ENCODE assay signal across 2 cellular contexts in the genomic region with DNA sequence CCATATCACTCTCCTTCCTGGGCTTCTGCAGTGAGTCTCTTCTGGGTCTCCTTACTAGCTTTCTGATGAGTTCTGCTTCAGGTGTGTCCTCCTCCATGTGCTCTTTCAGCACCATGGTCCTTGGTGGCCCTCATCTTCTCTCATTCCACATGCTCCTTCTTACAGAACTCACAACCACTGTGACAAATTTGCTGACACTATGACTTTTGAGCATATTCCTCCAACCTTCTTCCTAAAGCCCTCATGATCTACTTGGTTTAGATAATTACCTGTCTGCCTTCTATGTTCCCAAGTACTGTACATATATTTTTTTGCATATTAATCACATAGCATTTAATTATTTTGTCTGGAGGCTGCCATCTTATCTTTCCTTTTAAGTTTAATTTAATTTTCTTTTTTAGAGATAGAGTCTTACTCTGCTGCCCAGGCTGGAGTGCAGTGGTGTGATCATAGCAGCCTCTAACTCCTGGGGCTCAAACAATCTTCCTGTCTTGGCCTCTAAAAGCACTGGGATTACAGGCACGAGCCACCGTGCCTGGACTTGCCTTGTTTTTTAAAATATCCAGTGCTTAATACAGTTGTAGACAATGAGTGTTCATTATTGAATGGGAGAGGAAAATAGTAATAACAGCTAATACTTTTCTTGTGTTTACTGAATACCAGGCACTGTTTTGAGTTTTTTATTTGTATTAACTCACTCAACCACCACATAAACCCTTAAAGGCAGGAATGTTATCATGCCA.
TF ChIP-seq lines count a peak whose summit lies in the region.

No MANE protein-coding gene starts in this region.

TF ChIP-seq in A549, 52 proteins besides CTCF, POLR2A, EP300 and RAD21:
- TF ChIP-seq, protein P1, sequence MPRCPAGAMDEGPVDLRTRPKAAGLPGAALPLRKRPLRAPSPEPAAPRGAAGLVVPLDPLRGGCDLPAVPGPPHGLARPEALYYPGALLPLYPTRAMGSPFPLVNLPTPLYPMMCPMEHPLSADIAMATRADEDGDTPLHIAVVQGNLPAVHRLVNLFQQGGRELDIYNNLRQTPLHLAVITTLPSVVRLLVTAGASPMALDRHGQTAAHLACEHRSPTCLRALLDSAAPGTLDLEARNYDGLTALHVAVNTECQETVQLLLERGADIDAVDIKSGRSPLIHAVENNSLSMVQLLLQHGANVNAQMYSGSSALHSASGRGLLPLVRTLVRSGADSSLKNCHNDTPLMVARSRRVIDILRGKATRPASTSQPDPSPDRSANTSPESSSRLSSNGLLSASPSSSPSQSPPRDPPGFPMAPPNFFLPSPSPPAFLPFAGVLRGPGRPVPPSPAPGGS (IDR thresholded peaks at IDR 0.05), result no peak
- TF ChIP-seq ESRRA (IDR thresholded peaks at IDR 0.05; ENCODE audit: borderline replicate concordance, low read length) (no peak), MAFK (IDR thresholded peaks at IDR 0.05; ENCODE audit: partially characterized antibody) (peak; percentile 60), EHF (CRISPR knock-in tag; IDR thresholded peaks at IDR 0.05) (no peak), E2F6 (IDR thresholded peaks at IDR 0.05; ENCODE audit: borderline replicate concordance, low read depth) (no peak), ZFP36 (IDR thresholded peaks at IDR 0.05; ENCODE audit: borderline replicate concordance, partially characterized antibody) (no peak)
- TF ChIP-seq, protein P2, sequence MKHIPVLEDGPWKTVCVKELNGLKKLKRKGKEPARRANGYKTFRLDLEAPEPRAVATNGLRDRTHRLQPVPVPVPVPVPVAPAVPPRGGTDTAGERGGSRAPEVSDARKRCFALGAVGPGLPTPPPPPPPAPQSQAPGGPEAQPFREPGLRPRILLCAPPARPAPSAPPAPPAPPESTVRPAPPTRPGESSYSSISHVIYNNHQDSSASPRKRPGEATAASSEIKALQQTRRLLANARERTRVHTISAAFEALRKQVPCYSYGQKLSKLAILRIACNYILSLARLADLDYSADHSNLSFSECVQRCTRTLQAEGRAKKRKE (CRISPR knock-in tag; IDR thresholded peaks at IDR 0.05; ENCODE audit: low read depth), result no peak

TF ChIP-seq in IMR-90, 13 proteins besides CTCF, POLR2A, EP300 and RAD21:
- TF ChIP-seq USF2 (IDR thresholded peaks at IDR 0.05; ENCODE audit: low read depth, low read length) (no peak), NFE2L2 (IDR thresholded peaks at IDR 0.05; ENCODE audit: low read depth, low read length) (no peak), MAZ (IDR thresholded peaks at IDR 0.05; ENCODE audit: borderline replicate concordance, low read depth, low read length) (no peak), MAFK (IDR thresholded peaks at IDR 0.05; ENCODE audit: low read depth, low read length) (peak; percentile 89)
TF ChIP-seq in IMR-90: peak in this region for 1.
